Comparison of ENCODE assay signal across 13 cellular contexts in genomic region chr1:170586942-170587593, GRCh38. TPM values are rescaled to one million over a fixed set of nuclear protein-coding genes. Genes with fewer than 3 reads are reported as not detected.
DNase-seq lines count a peak whose midpoint lies in the region; ATAC-seq and TF ChIP-seq lines count a peak whose summit lies in the region.
"Had no signal": no experiment of that assay in that cellular context is flagged by ENCODE, and none has a peak within 500 bp of the region (broad histone marks: within the 10 kb centered on the region; RNA-seq: fewer than 3 reads in every experiment).

No MANE protein-coding gene starts in this region.

- H3K4me1 ChIP-seq in HEK293 (ENCODE audit: control insufficient read depth, insufficient read depth, low read length) (peaks cover 6% of the 10 kb centered on the region), right cardiac atrium (ENCODE audit: control insufficient read depth, insufficient read depth, low read length) (no peaks in the 10 kb centered on the region), smooth muscle cell (ENCODE audit: low read depth) (peaks cover 19% of the 10 kb centered on the region)
- H3K4me1 ChIP-seq: Caco-2, spleen had no signal

- H4K20me1 ChIP-seq in smooth muscle cell (ENCODE audit: low read depth): no peaks in the 10 kb centered on the region

- H3F3A ChIP-seq in smooth muscle cell (ENCODE audit: low read depth): peaks cover 3% of the 10 kb centered on the region

- H3K27ac ChIP-seq in HEK293 (ENCODE audit: extremely low read depth, low read depth, low read length) (no peak overlapping the region), right cardiac atrium (ENCODE audit: low read length) (no peak overlapping the region), smooth muscle cell (ENCODE audit: low read depth) (no peak overlapping the region)
- H3K27ac ChIP-seq: cardiac muscle cell, spleen had no signal

- H3K4me2 ChIP-seq in smooth muscle cell: peak overlapping the region; percentile 72

- no peaks in the 10 kb centered on the region for H3K79me2 ChIP-seq in smooth muscle cell (ENCODE audit: low read depth)

- intact Hi-C loops in right cardiac atrium (cut with DNase I): no loop called here

- H3K4me3 ChIP-seq in HEK293 (ENCODE audit: low read depth, low read length) (no peak overlapping the region), right cardiac atrium (ENCODE audit: low read length) (peak overlapping the region; percentile 21), smooth muscle cell (peak overlapping the region; percentile 28)
- H3K4me3 ChIP-seq: cardiac muscle cell, spleen had no signal

- CTCF ChIA-PET in HEK293 (lab: Yijun Ruan, JAX): no interaction called here

- H2AFZ ChIP-seq in smooth muscle cell (ENCODE audit: low read depth): peak overlapping the region; percentile 71

- H3K27me3 Mint-ChIP-seq in brain: peaks cover 43% of the 10 kb centered on the region

- no peaks in the 10 kb centered on the region for H3K27me3 ChIP-seq in right cardiac atrium (ENCODE audit: control insufficient read depth, insufficient read depth)
- no peaks in the 10 kb centered on the region for H3K27me3 ChIP-seq in smooth muscle cell (ENCODE audit: low read depth)

- H3K9me3 ChIP-seq in HEK293 (ENCODE audit: control insufficient read depth, insufficient read depth, low read depth, low read length): no peaks in the 10 kb centered on the region
- no peaks in the 10 kb centered on the region for H3K9me3 ChIP-seq in right cardiac atrium (ENCODE audit: control insufficient read depth, low read length)
- H3K9me3 ChIP-seq in smooth muscle cell (replicated peaks; ENCODE audit: low read depth): no peaks in the 10 kb centered on the region
- H3K9me3 ChIP-seq: Caco-2, spleen had no signal

- H3K36me3 Mint-ChIP-seq in brain: no peaks in the 10 kb centered on the region

- peak overlapping the region in 4 of 5 experiments; percentile 55 to 91 (median 74) for H3K27ac Mint-ChIP-seq in brain

- POLR2A ChIA-PET in HEK293 (lab: Yijun Ruan, JAX): no interaction called here

- no peak for TF ChIP-seq CTCF in HEK293 (tag by site-specific recombination; IDR thresholded peaks at IDR 0.05)
- TF ChIP-seq CTCF in brain (conservative IDR thresholded peaks at IDR 0.05): no peak
- no peak for TF ChIP-seq CTCF in smooth muscle cell (IDR thresholded peaks at IDR 0.05; ENCODE audit: borderline replicate concordance, insufficient read depth, poor library complexity, severe bottlenecking)

- DNase-seq in right cardiac atrium (no peak), smooth muscle cell (lab: John Stamatoyannopoulos, UW; ENCODE audit: unreplicated experiment) (no peak), ecto neural progenitor cell (ENCODE audit: low spot score) (no peak), SIG-M5 treated with dmso at 0.1 percent for 504 hours (lab: John Stamatoyannopoulos, UW; ENCODE audit: unreplicated experiment) (no peak)
- no peak for DNase-seq in activated CD4-positive, alpha-beta T cell treated with anti-CD3 and anti-CD28 coated beads for 48 hours
- DNase-seq: Caco-2, NCI-H1105, spleen, T-helper 2 cell had no signal

- ATAC-seq in right cardiac atrium (peak; percentile 51 to 66), HG03521 (IDR thresholded peaks at IDR 0.05; ENCODE audit: unreplicated experiment) (no peak)

- H3K36me3 ChIP-seq in HEK293 (ENCODE audit: control insufficient read depth in 2 of 2, insufficient read depth in 1 of 2, low read length in 2 of 2) (no peaks in the 10 kb centered on the region), smooth muscle cell (ENCODE audit: low read depth) (no peaks in the 10 kb centered on the region)
- H3K36me3 ChIP-seq: cardiac muscle cell, spleen had no signal

- H3K4me3 Mint-ChIP-seq in brain: peak overlapping the region; percentile 43 to 81 (median 58)

- H3K9me3 Mint-ChIP-seq in brain: no peaks in the 10 kb centered on the region

- H3K4me1 Mint-ChIP-seq in brain: peaks cover 27% of the 10 kb centered on the region

- no peak overlapping the region for H3K9ac ChIP-seq in smooth muscle cell (ENCODE audit: low read depth)

- WGBS in right cardiac atrium: 43% methylated on average over 9 of the region's 9 CpGs
- WGBS in smooth muscle cell (ENCODE audit: low lambda C conversion rate): 56% methylated on average over 9 of the region's 9 CpGs

TF ChIP-seq in HEK293, 187 proteins besides CTCF, POLR2A, EP300 and RAD21:
- TF ChIP-seq ZSCAN4 (tag by site-specific recombination; IDR thresholded peaks at IDR 0.05) (peak; percentile 37), KLF1 (tag by site-specific recombination; IDR thresholded peaks at IDR 0.05) (no peak)
TF ChIP-seq in HEK293: peak in this region for 1.

RNA-seq across cellular contexts. Expression of gene GORAB, which starts 55.1 kb away (rescaled TPM):
- polyA plus RNA-seq in brain (ENCODE audit: insufficient read depth, low read depth, low replicate concordance) (2.7 TPM), right cardiac atrium (4.6 TPM), smooth muscle cell (4.5 and 5.7 TPM in 2 replicates)
- total RNA-seq in right cardiac atrium (10 to 100 TPM in 2 of 4 donors, 1 to 10 TPM in 2; 9.0 to 10.9 (median 10.0) TPM), smooth muscle cell (13.8 and 17.6 TPM in 2 replicates)
